ENCODE assay signal across 8 cellular contexts in the genomic region with DNA sequence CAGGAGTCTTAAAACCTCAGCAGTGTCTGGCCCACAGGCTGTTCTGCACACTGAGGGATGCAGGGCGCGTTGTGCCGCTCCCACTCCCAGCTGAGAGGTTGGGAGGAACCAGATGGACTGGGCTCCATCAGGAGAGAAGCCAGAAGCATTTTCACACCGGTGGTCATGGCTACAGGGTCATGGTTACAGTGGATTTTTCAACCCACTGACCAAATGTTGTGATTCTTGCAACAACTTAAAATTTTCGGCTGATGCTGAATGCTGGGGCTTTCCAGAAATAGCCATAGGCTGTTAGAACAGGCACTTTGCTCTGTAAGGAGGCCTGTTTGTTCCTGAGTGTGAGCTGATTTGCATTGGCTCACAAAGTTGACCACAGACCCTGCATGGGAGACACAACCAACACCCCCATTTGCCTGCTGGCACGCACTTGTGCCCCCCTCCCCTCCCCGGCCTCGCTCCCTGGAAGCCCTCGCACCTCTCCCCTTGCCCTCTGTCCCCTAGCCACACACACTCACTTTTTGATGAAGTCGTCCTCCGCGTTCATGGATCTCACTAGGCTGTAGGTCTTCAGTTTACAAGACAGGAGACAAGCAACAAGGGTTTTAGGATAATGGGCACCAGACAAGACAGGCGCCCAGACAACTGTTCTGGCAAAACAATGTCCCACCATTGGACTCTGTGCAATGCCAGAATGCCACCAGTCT. TPM values are rescaled to one million over a fixed set of nuclear protein-coding genes. Genes with fewer than 3 reads are reported as not detected.
DNase-seq lines count a peak whose midpoint lies in the region; ATAC-seq and TF ChIP-seq lines count a peak whose summit lies in the region.

No MANE protein-coding gene starts in this region.

- DNase-seq in activated CD4-positive, alpha-beta T cell treated with anti-CD3 and anti-CD28 coated beads, Interleukin-2, amount 10 ng/mL, durations not matched to agents 24 days and 14 days, result peak; percentile 61
- no peak for DNase-seq in activated CD4-positive, alpha-beta T cell treated with anti-CD3 and anti-CD28 coated beads for 48 hours
- DNase-seq in NCI-H1048 (lab: John Stamatoyannopoulos, UW), result peak; percentile 68
- DNase-seq in effector memory CD8-positive, alpha-beta T cell, result no peak
- no peak for DNase-seq in stomach
- no peak for DNase-seq in NCI-H1436 treated with DMSO at 0.1 percent for 48 hours (lab: John Stamatoyannopoulos, UW)
- no peak for DNase-seq in amniotic stem cell (lab: John Stamatoyannopoulos, UW)

- no peak for TF ChIP-seq CTCF in stomach (IDR thresholded peaks at IDR 0.05)

- no peak for ATAC-seq in effector memory CD8-positive, alpha-beta T cell (replicated peaks)
- ATAC-seq in GM18519 (IDR thresholded peaks at IDR 0.05; ENCODE audit: low FRiP score, unreplicated experiment), result no peak

- peaks cover 60 to 86% (median 72%) of the 10 kb centered on the region in 4 donors for H3K4me1 ChIP-seq in stomach

- no peak for TF ChIP-seq EP300 in stomach (IDR thresholded peaks at IDR 0.05)

- peaks cover 70% of the 10 kb centered on the region for H3K4me1 Mint-ChIP-seq in activated CD4-positive, alpha-beta T cell treated with anti-CD3 and anti-CD28 coated beads, Interleukin-2, amount 10 ng/mL, durations not matched to agents 24 days and 14 days
- H3K4me1 Mint-ChIP-seq in effector memory CD8-positive, alpha-beta T cell (ENCODE audit: low read depth in 2 of 2), result peaks cover 69 to 74% of the 10 kb centered on the region in 2 donors

- intact Hi-C loops in activated CD4-positive, alpha-beta T cell treated with anti-CD3 and anti-CD28 coated beads, Interleukin-2, amount 10 ng/mL, durations not matched to agents 24 days and 14 days (cut with micrococcal nuclease), result loop anchor here (5.0 to 10.0 kb wide), 4 partner anchors 282 to 968 kb away; partner anchors contain the start of genes E2F6 and TRIB2
- intact Hi-C loops in stomach (cut with DNase I; ENCODE audit: low total_unique reads), result no loop called here

- peak overlapping the region; percentile 89 for H3K27ac Mint-ChIP-seq in activated CD4-positive, alpha-beta T cell treated with anti-CD3 and anti-CD28 coated beads, Interleukin-2, amount 10 ng/mL, durations not matched to agents 24 days and 14 days
- peak overlapping the region; percentile 98 for H3K27ac Mint-ChIP-seq in effector memory CD8-positive, alpha-beta T cell

- H3K9me3 Mint-ChIP-seq in activated CD4-positive, alpha-beta T cell treated with anti-CD3 and anti-CD28 coated beads, Interleukin-2, amount 10 ng/mL, durations not matched to agents 24 days and 14 days, result no peaks in the 10 kb centered on the region
- no peaks in the 10 kb centered on the region for H3K9me3 Mint-ChIP-seq in effector memory CD8-positive, alpha-beta T cell

- H3K27me3 ChIP-seq in stomach, result no peaks in the 10 kb centered on the region

- TF ChIP-seq POLR2A in stomach (IDR thresholded peaks at IDR 0.05), result no peak

- H3K4me3 ChIP-seq in stomach, result peak overlapping the region in 1 of 4 donors; percentile 77

- H3K4me3 Mint-ChIP-seq in activated CD4-positive, alpha-beta T cell treated with anti-CD3 and anti-CD28 coated beads, Interleukin-2, amount 10 ng/mL, durations not matched to agents 24 days and 14 days, result peak overlapping the region; percentile 92
- peak overlapping the region; percentile 76 to 90 for H3K4me3 Mint-ChIP-seq in effector memory CD8-positive, alpha-beta T cell

- no peaks in the 10 kb centered on the region for H3K36me3 ChIP-seq in stomach

- peaks cover 5% of the 10 kb centered on the region for H3K36me3 Mint-ChIP-seq in activated CD4-positive, alpha-beta T cell treated with anti-CD3 and anti-CD28 coated beads, Interleukin-2, amount 10 ng/mL, durations not matched to agents 24 days and 14 days (ENCODE audit: low read depth)
- peaks cover 48% of the 10 kb centered on the region for H3K36me3 Mint-ChIP-seq in effector memory CD8-positive, alpha-beta T cell (ENCODE audit: insufficient read depth)

- no peaks in the 10 kb centered on the region for H3K9me3 ChIP-seq in stomach

- no peaks in the 10 kb centered on the region for H3K27me3 Mint-ChIP-seq in activated CD4-positive, alpha-beta T cell treated with anti-CD3 and anti-CD28 coated beads, Interleukin-2, amount 10 ng/mL, durations not matched to agents 24 days and 14 days
- no peaks in the 10 kb centered on the region for H3K27me3 Mint-ChIP-seq in effector memory CD8-positive, alpha-beta T cell

- peak overlapping the region in 4 of 5 donors; percentile 18 to 93 (median 64) for H3K27ac ChIP-seq in stomach

- WGBS in stomach, 5 donors, result 69 to 82% (median 77%) methylated on average over 13 of the region's 13 CpGs

RNA-seq across cellular contexts. Expression of gene LPIN1, which starts 3.4 kb away (rescaled TPM):
- 46.3 and 52.3 TPM in 2 replicates for total RNA-seq in activated CD4-positive, alpha-beta T cell treated with anti-CD3 and anti-CD28 coated beads, Interleukin-2, amount 10 ng/mL, durations not matched to agents 24 days and 14 days
- 100 to 1,000 TPM in 1 of 5 donors, 10 to 100 TPM in 4; 11.0 to 152 (median 25.0) TPM for total RNA-seq in stomach
- 10 to 100 TPM in 2 of 3 donors, 1 to 10 TPM in 1; 7.3 to 19.3 (median 15.1) TPM for polyA plus RNA-seq in stomach

Comparison
In these comparisons a context has a peak if more than half of its experiments do, and no peak if none do; other contexts are left out.
1. DNase-seq: peak in activated CD4-positive, alpha-beta T cell treated with anti-CD3 and anti-CD28 coated beads, Interleukin-2, amount 10 ng/mL, durations not matched to agents 24 days and 14 days (single experiment) and NCI-H1048 (single experiment); none in activated CD4-positive, alpha-beta T cell treated with anti-CD3 and anti-CD28 coated beads for 48 hours (single experiment), effector memory CD8-positive, alpha-beta T cell (0 of 3), stomach (single experiment), NCI-H1436 treated with DMSO at 0.1 percent for 48 hours (single experiment) and amniotic stem cell (single experiment).